8 cellular contexts compared by ENCODE assay signal in the genomic region with DNA sequence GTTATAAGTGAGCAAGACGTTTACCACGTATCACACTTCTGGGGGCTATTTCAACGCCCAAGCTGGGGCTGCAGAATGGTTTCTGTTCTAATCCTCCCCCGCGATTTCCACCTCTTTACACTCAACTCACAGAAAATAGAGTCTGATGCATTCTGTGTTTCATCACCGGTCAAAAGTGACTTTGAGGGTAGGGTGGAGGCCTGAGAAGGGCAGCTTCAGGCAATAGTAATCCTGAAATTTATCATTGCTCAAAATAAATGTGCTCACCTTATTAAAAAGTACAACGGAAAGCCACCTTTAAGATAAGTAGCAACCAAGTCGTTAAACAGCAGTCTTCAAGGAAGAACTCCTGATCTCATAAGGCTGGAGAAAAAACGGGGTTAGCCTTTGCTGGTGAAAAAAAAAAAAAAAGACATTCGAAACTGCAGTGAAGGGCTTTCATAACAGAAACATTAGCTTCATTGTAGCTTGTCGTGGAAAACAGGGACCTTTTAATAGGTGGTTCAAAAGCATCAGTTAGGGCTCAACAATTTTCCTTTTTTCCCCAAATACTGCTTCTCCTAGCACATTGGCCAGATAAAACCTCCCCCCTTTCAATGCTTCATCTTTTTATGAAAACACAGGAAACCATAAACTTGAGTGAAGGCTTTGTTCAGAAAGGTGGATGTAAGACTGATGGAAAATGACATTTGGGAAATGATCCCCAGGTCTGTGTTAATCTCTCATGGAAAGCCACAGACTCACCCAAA.
DNase-seq lines count a peak whose midpoint lies in the region; ATAC-seq and TF ChIP-seq lines count a peak whose summit lies in the region.

No MANE protein-coding gene starts in this region.

- H3K36me3 ChIP-seq in right atrium auricular region (no peaks in the 10 kb centered on the region), SK-N-MC (ENCODE audit: insufficient read depth, low read length) (no peaks in the 10 kb centered on the region), upper lobe of right lung (no peaks in the 10 kb centered on the region)
- H3K36me3 ChIP-seq in naive thymus-derived CD4-positive, alpha-beta T cell (ENCODE audit: control insufficient read depth in 2 of 3, insufficient read depth in 3 of 3, low read length in 3 of 3), result peaks cover 0 to 10% (median 0%) of the 10 kb centered on the region in 3 experiments

- H3K27me3 Mint-ChIP-seq in dendritic cell treated with granulocyte-macrophage colony-stimulating factor and Interleukin-4, amounts not matched to agents 40 ng/mL and 50 ng/mL, for 4 days, result no peaks in the 10 kb centered on the region
- H3K27me3 Mint-ChIP-seq in naive thymus-derived CD4-positive, alpha-beta T cell, result no peaks in the 10 kb centered on the region

- H3K27me3 ChIP-seq in right atrium auricular region (no peaks in the 10 kb centered on the region), upper lobe of right lung (no peaks in the 10 kb centered on the region)
- H3K27me3 ChIP-seq in naive thymus-derived CD4-positive, alpha-beta T cell (ENCODE audit: control insufficient read depth in 2 of 2, insufficient read depth in 2 of 2, low read length in 2 of 2), result no peaks in the 10 kb centered on the region

- H3K4me3 Mint-ChIP-seq in dendritic cell treated with granulocyte-macrophage colony-stimulating factor and Interleukin-4, amounts not matched to agents 40 ng/mL and 50 ng/mL, for 4 days, result peak overlapping the region; percentile 84
- H3K4me3 Mint-ChIP-seq in naive thymus-derived CD4-positive, alpha-beta T cell, result peak overlapping the region; percentile 93 to 99 (median 97)

- ATAC-seq in Right ventricle myocardium superior (ENCODE audit: poor library complexity), result no peak
- ATAC-seq in naive thymus-derived CD4-positive, alpha-beta T cell, result no peak
- no peak for ATAC-seq in upper lobe of right lung

- H3K4me1 Mint-ChIP-seq in dendritic cell treated with granulocyte-macrophage colony-stimulating factor and Interleukin-4, amounts not matched to agents 40 ng/mL and 50 ng/mL, for 4 days (ENCODE audit: low read depth), result peaks cover 45% of the 10 kb centered on the region
- H3K4me1 Mint-ChIP-seq in naive thymus-derived CD4-positive, alpha-beta T cell, result peaks cover 51 to 66% (median 56%) of the 10 kb centered on the region in 7 donors

- H3K27ac ChIP-seq in right atrium auricular region, result peak overlapping the region; percentile 96 to 99
- peak overlapping the region; percentile 86 for H3K27ac ChIP-seq in SK-N-MC
- H3K27ac ChIP-seq in naive thymus-derived CD4-positive, alpha-beta T cell (ENCODE audit: low read depth, low read length), result peak overlapping the region; percentile 96
- H3K27ac ChIP-seq in upper lobe of right lung, result peak overlapping the region; percentile 98

- no peaks in the 10 kb centered on the region for H3K9me3 Mint-ChIP-seq in dendritic cell treated with granulocyte-macrophage colony-stimulating factor and Interleukin-4, amounts not matched to agents 40 ng/mL and 50 ng/mL, for 4 days
- H3K9me3 Mint-ChIP-seq in naive thymus-derived CD4-positive, alpha-beta T cell, result no peaks in the 10 kb centered on the region

- H3K27ac Mint-ChIP-seq in dendritic cell treated with granulocyte-macrophage colony-stimulating factor and Interleukin-4, amounts not matched to agents 40 ng/mL and 50 ng/mL, for 4 days, result peak overlapping the region; percentile 94
- peak overlapping the region; percentile 96 to 99 (median 98) for H3K27ac Mint-ChIP-seq in naive thymus-derived CD4-positive, alpha-beta T cell

- POLR2A ChIA-PET in naive thymus-derived CD4-positive, alpha-beta T cell (lab: Charles Lee), result interaction anchor here (0.6 to 8.0 kb wide), 14 partner anchors 10 to 1332 kb away, joined by 3 to 253 read pairs (median 4); a partner anchor contains a TSS

- intact Hi-C loops in Right ventricle myocardium superior (cut with DNase I), result loop anchor here (5.0 to 10.0 kb wide), 2 partner anchors 36 to 63 kb away; no protein-coding TSS in a partner anchor
- intact Hi-C loops in dendritic cell treated with granulocyte-macrophage colony-stimulating factor and Interleukin-4, amounts not matched to agents 40 ng/mL and 50 ng/mL, for 4 days (cut with micrococcal nuclease), result loop anchor here (2.0 kb wide), 2 partner anchors 33 to 37 kb away; no protein-coding TSS in a partner anchor
- intact Hi-C loops in naive thymus-derived CD4-positive, alpha-beta T cell (cut with micrococcal nuclease), result loop anchor here (1.0 to 5.0 kb wide), 9 partner anchors 17 to 231 kb away; a partner anchor contains a TSS
- intact Hi-C loops in upper lobe of right lung (cut with DNase I), result no loop called here

- TF ChIP-seq CTCF in right atrium auricular region (IDR thresholded peaks at IDR 0.05) (no peak), upper lobe of right lung (IDR thresholded peaks at IDR 0.05) (no peak)

- H3K36me3 Mint-ChIP-seq in dendritic cell treated with granulocyte-macrophage colony-stimulating factor and Interleukin-4, amounts not matched to agents 40 ng/mL and 50 ng/mL, for 4 days (ENCODE audit: low read depth), result peaks cover 5% of the 10 kb centered on the region
- H3K36me3 Mint-ChIP-seq in naive thymus-derived CD4-positive, alpha-beta T cell, result peaks cover 0 to 14% (median 0%) of the 10 kb centered on the region in 5 donors

- peak overlapping the region; percentile 72 to 85 for H3K4me3 ChIP-seq in right atrium auricular region
- peak overlapping the region; percentile 81 for H3K4me3 ChIP-seq in SK-N-MC
- peak overlapping the region; percentile 82 for H3K4me3 ChIP-seq in naive thymus-derived CD4-positive, alpha-beta T cell (ENCODE audit: low read length)
- peak overlapping the region; percentile 72 for H3K4me3 ChIP-seq in upper lobe of right lung

- H3K4me1 ChIP-seq in right atrium auricular region (peaks cover 4 to 66% of the 10 kb centered on the region in 2 donors), upper lobe of right lung (peaks cover 58% of the 10 kb centered on the region)
- H3K4me1 ChIP-seq in naive thymus-derived CD4-positive, alpha-beta T cell (ENCODE audit: control insufficient read depth in 2 of 2, insufficient read depth in 2 of 2, low read length in 2 of 2), result peaks cover 39 to 45% of the 10 kb centered on the region in 2 donors

- H3K9me3 ChIP-seq in right atrium auricular region (no peaks in the 10 kb centered on the region), SK-N-MC (ENCODE audit: low read depth, low read length) (no peaks in the 10 kb centered on the region), upper lobe of right lung (no peaks in the 10 kb centered on the region)
- no peaks in the 10 kb centered on the region for H3K9me3 ChIP-seq in naive thymus-derived CD4-positive, alpha-beta T cell (ENCODE audit: control insufficient read depth in 2 of 3, low read length in 3 of 3)

- DNase-seq in right atrium auricular region (ENCODE audit: low spot score) (no peak), Right ventricle myocardium superior (no peak), SK-N-MC (ENCODE audit: low read depth, low spot score) (no peak), upper lobe of right lung (no peak), cerebellum (ENCODE audit: low spot score) (no peak), D341Med (ENCODE audit: low spot score) (no peak)
- DNase-seq in naive thymus-derived CD4-positive, alpha-beta T cell, result peak in 3 of 9 donors; percentile 18 to 60 (median 27)

- CTCF ChIA-PET in naive thymus-derived CD4-positive, alpha-beta T cell (lab: Charles Lee), result interaction anchor here (0.6 to 2.9 kb wide), 11 partner anchors 9 to 156 kb away, joined by 3 to 23 read pairs (median 3); a partner anchor contains a TSS

- peak overlapping the region; percentile 89 for H3K9ac ChIP-seq in SK-N-MC (ENCODE audit: insufficient read length)
